ENCODE assay signal across 36 cellular contexts in genomic region chr2:193687195-193687594, GRCh38.
"Had no signal": no experiment of that assay in that cellular context is flagged by ENCODE, and none has a peak within 500 bp of the region (broad histone marks: within the 10 kb centered on the region; RNA-seq: fewer than 3 reads in every experiment).

No MANE protein-coding gene starts in this region.

- H3K4me3 Mint-ChIP-seq: activated B cell treated with CpG ODN at 0.5 μM for 24 hours; activated CD4-positive, alpha-beta memory T cell treated with anti-CD3 and anti-CD28 coated beads for 36 hours; activated CD4-positive, alpha-beta T cell treated with anti-CD3 and anti-CD28 coated beads, Interleukin-2, amount 10 ng/mL, durations not matched to agents 24 days and 14 days; activated CD8-positive, alpha-beta T cell treated with anti-CD3 and anti-CD28 coated beads for 36 hours; activated naive CD4-positive, alpha-beta T cell treated with anti-CD3 and anti-CD28 coated beads for 36 hours; activated naive CD8-positive, alpha-beta T cell treated with anti-CD3 and anti-CD28 coated beads for 36 hours; activated T-cell treated with anti-CD3 and anti-CD28 coated beads, Interleukin-2, amount 50 U/mL, for 4 hours; activated T-cell treated with anti-CD3 and anti-CD28 coated beads, Interleukin-2, amount 50 U/mL, for 72 hours; activated T-helper 1 cell treated with anti-CD3 and anti-CD28 coated beads, Interleukin-12 subunit alpha, Interleukin-12 subunit beta, Interleukin-2, Interleukin-4 antibody, amounts not matched to agents 30 ng/mL and 10 ng/mL and 1 ng/mL, durations not matched to agents 14 hours and 24 hours and 36 hours; activated T-helper 17 cell treated with anti-CD3 and anti-CD28 coated beads, Interleukin-2, amount 50 U/mL, for 72 hours; T-helper 1 cell treated with Interleukin-12 subunit alpha and Interleukin-12 subunit beta and Interleukin-4 antibody, amounts not matched to agents 30 μg/mL and 1 μg/mL, for 36 hours; T-helper 2 cell treated with Interferon-gamma antibody and Interleukin-4, amounts not matched to agents 5 μg/mL and 100 μg/mL, for 36 hours had no signal

- H3K9me3 ChIP-seq: adrenal gland, body of pancreas, breast epithelium had no signal

- H3K4me1 ChIP-seq: adrenal gland, body of pancreas, breast epithelium had no signal

- ATAC-seq: activated CD8-positive, alpha-beta T cell treated with anti-CD3 and anti-CD28 coated beads for 36 hours; activated naive CD4-positive, alpha-beta T cell treated with anti-CD3 and anti-CD28 coated beads, Interleukin-2, amount 50 U/mL, for 72 hours; activated T-cell treated with anti-CD3 and anti-CD28 coated beads, Interleukin-2, amount 50 U/mL, for 4 hours; activated T-cell treated with anti-CD3 and anti-CD28 coated beads, Interleukin-2, amount 50 U/mL, for 72 hours; activated T-helper 17 cell treated with anti-CD3 and anti-CD28 coated beads, Interleukin-2, amount 50 U/mL, for 72 hours; body of pancreas had no signal

- H3K4me1 Mint-ChIP-seq: activated B cell treated with CpG ODN at 0.5 μM for 24 hours; activated CD4-positive, alpha-beta T cell treated with anti-CD3 and anti-CD28 coated beads, Interleukin-2, amount 10 ng/mL, durations not matched to agents 24 days and 14 days; activated naive CD8-positive, alpha-beta T cell treated with anti-CD3 and anti-CD28 coated beads for 36 hours; activated T-helper 17 cell treated with anti-CD3 and anti-CD28 coated beads, Interleukin-2, amount 50 U/mL, for 72 hours had no signal

- FAIRE-seq: astrocyte had no signal

- H3K27ac Mint-ChIP-seq: activated B cell treated with CpG ODN at 0.5 μM for 24 hours; activated CD4-positive, alpha-beta memory T cell treated with anti-CD3 and anti-CD28 coated beads for 36 hours; activated CD4-positive, alpha-beta T cell treated with anti-CD3 and anti-CD28 coated beads, Interleukin-2, amount 10 ng/mL, durations not matched to agents 24 days and 14 days; activated CD8-positive, alpha-beta T cell treated with anti-CD3 and anti-CD28 coated beads for 36 hours; activated naive CD4-positive, alpha-beta T cell treated with anti-CD3 and anti-CD28 coated beads for 36 hours; activated naive CD4-positive, alpha-beta T cell treated with anti-CD3 and anti-CD28 coated beads, Interleukin-2, amount 50 U/mL, for 72 hours; activated naive CD8-positive, alpha-beta T cell treated with anti-CD3 and anti-CD28 coated beads for 36 hours; activated T-cell treated with anti-CD3 and anti-CD28 coated beads, Interleukin-2, amount 50 U/mL, for 72 hours; activated T-helper 1 cell treated with anti-CD3 and anti-CD28 coated beads, Interleukin-12 subunit alpha, Interleukin-12 subunit beta, Interleukin-2, Interleukin-4 antibody, amounts not matched to agents 30 ng/mL and 10 ng/mL and 1 ng/mL, durations not matched to agents 14 hours and 24 hours and 36 hours; activated T-helper 17 cell treated with anti-CD3 and anti-CD28 coated beads, Interleukin-2, amount 50 U/mL, for 72 hours; T-helper 1 cell treated with Interleukin-12 subunit alpha and Interleukin-12 subunit beta and Interleukin-4 antibody, amounts not matched to agents 30 μg/mL and 1 μg/mL, for 36 hours; T-helper 2 cell treated with Interferon-gamma antibody and Interleukin-4, amounts not matched to agents 5 μg/mL and 100 μg/mL, for 36 hours had no signal

- H3K27me3 ChIP-seq: adrenal gland, body of pancreas, brain microvascular endothelial cell, breast epithelium had no signal

- H3K27ac ChIP-seq: adrenal gland, body of pancreas, brain microvascular endothelial cell, breast epithelium, VCaP had no signal

- H3K4me3 ChIP-seq: adrenal gland, body of pancreas, breast epithelium had no signal

- H3K36me3 ChIP-seq: adrenal gland, brain microvascular endothelial cell, breast epithelium had no signal

- H3K27me3 Mint-ChIP-seq: activated B cell treated with CpG ODN at 0.5 μM for 24 hours; activated CD4-positive, alpha-beta memory T cell treated with anti-CD3 and anti-CD28 coated beads for 36 hours; activated CD4-positive, alpha-beta T cell treated with anti-CD3 and anti-CD28 coated beads, Interleukin-2, amount 10 ng/mL, durations not matched to agents 24 days and 14 days; activated CD8-positive, alpha-beta T cell treated with anti-CD3 and anti-CD28 coated beads for 36 hours; activated T-helper 17 cell treated with anti-CD3 and anti-CD28 coated beads, Interleukin-2, amount 50 U/mL, for 72 hours had no signal

- H3K9me3 Mint-ChIP-seq: activated B cell treated with CpG ODN at 0.5 μM for 24 hours; activated CD4-positive, alpha-beta memory T cell treated with anti-CD3 and anti-CD28 coated beads for 36 hours; activated CD4-positive, alpha-beta T cell treated with anti-CD3 and anti-CD28 coated beads, Interleukin-2, amount 10 ng/mL, durations not matched to agents 24 days and 14 days; activated CD8-positive, alpha-beta T cell treated with anti-CD3 and anti-CD28 coated beads for 36 hours; activated naive CD4-positive, alpha-beta T cell treated with anti-CD3 and anti-CD28 coated beads for 36 hours; activated naive CD4-positive, alpha-beta T cell treated with anti-CD3 and anti-CD28 coated beads, Interleukin-2, amount 50 U/mL, for 72 hours; activated naive CD8-positive, alpha-beta T cell treated with anti-CD3 and anti-CD28 coated beads for 36 hours; activated T-cell treated with anti-CD3 and anti-CD28 coated beads, Interleukin-2, amount 50 U/mL, for 72 hours; activated T-helper 1 cell treated with anti-CD3 and anti-CD28 coated beads, Interleukin-12 subunit alpha, Interleukin-12 subunit beta, Interleukin-2, Interleukin-4 antibody, amounts not matched to agents 30 ng/mL and 10 ng/mL and 1 ng/mL, durations not matched to agents 14 hours and 24 hours and 36 hours; activated T-helper 17 cell treated with anti-CD3 and anti-CD28 coated beads, Interleukin-2, amount 50 U/mL, for 72 hours; T-helper 1 cell treated with Interleukin-12 subunit alpha and Interleukin-12 subunit beta and Interleukin-4 antibody, amounts not matched to agents 30 μg/mL and 1 μg/mL, for 36 hours; T-helper 2 cell treated with Interferon-gamma antibody and Interleukin-4, amounts not matched to agents 5 μg/mL and 100 μg/mL, for 36 hours had no signal

- H3K36me3 Mint-ChIP-seq: activated CD4-positive, alpha-beta memory T cell treated with anti-CD3 and anti-CD28 coated beads for 36 hours; activated naive CD4-positive, alpha-beta T cell treated with anti-CD3 and anti-CD28 coated beads, Interleukin-2, amount 50 U/mL, for 72 hours; activated naive CD8-positive, alpha-beta T cell treated with anti-CD3 and anti-CD28 coated beads for 36 hours had no signal

- DNase-seq: activated B cell treated with CpG ODN at 0.5 μM for 24 hours; activated CD4-positive, alpha-beta memory T cell treated with anti-CD3 and anti-CD28 coated beads for 36 hours; activated CD4-positive, alpha-beta T cell treated with anti-CD3 and anti-CD28 coated beads for 4 hours; activated CD4-positive, alpha-beta T cell treated with anti-CD3 and anti-CD28 coated beads, Interleukin-2, amount 10 ng/mL, durations not matched to agents 24 days and 14 days; activated CD4-positive, alpha-beta T cell treated with anti-CD3 and anti-CD28 coated beads, Interleukin-2, amount 50 U/mL, for 1 hour; activated CD4-positive, alpha-beta T cell treated with anti-CD3 and anti-CD28 coated beads, Interleukin-2, amount 50 U/mL, for 4 hours; activated CD4-positive, CD25-positive, alpha-beta regulatory T cell treated with anti-CD3 and anti-CD28 coated beads, Interleukin-2, amount 50 U/mL, for 72 hours; activated CD8-positive, alpha-beta memory T cell treated with anti-CD3 and anti-CD28 coated beads, Interleukin-2, amount 50 U/mL, for 4 hours; activated CD8-positive, alpha-beta T cell treated with anti-CD3 and anti-CD28 coated beads for 36 hours; activated effector memory CD4-positive, alpha-beta T cell treated with anti-CD3 and anti-CD28 coated beads, Interleukin-2, amount 50 U/mL, for 16 hours; activated gamma-delta T cell treated with Interleukin-2 at 50 U/mL for 16 hours; activated naive CD4-positive, alpha-beta T cell; activated naive CD4-positive, alpha-beta T cell treated with anti-CD3 and anti-CD28 coated beads for 36 hours; activated naive CD4-positive, alpha-beta T cell treated with anti-CD3 and anti-CD28 coated beads, Interleukin-2, amount 50 U/mL, for 16 hours; activated naive CD8-positive, alpha-beta T cell treated with anti-CD3 and anti-CD28 coated beads for 36 hours; activated T-cell treated with anti-CD3 and anti-CD28 coated beads for 4 hours; activated T-cell treated with anti-CD3 and anti-CD28 coated beads, Interleukin-2, amount 50 U/mL, for 1 hour; activated T-cell treated with anti-CD3 and anti-CD28 coated beads, Interleukin-2, amount 50 U/mL, for 4 hours; activated T-cell treated with anti-CD3 and anti-CD28 coated beads, Interleukin-2, amount 50 U/mL, for 72 hours; adrenal gland; amniotic stem cell; aorta; body of pancreas; brain microvascular endothelial cell; central memory CD4-positive, alpha-beta T cell; T-helper 1 cell; T-helper 2 cell; T-helper 9 cell had no signal
